11 cellular contexts compared by ENCODE assay signal in genomic region chr11:35050596-35050995, GRCh38.
A peak's percentile ranks its signal among the peaks of the same experiment; 100 is the strongest.
DNase-seq lines count a peak whose midpoint lies in the region; ATAC-seq and TF ChIP-seq lines count a peak whose summit lies in the region.
"Had no signal": no experiment of that assay in that cellular context is flagged by ENCODE, and none has a peak within 500 bp of the region (broad histone marks: within the 10 kb centered on the region; RNA-seq: fewer than 3 reads in every experiment).

No MANE protein-coding gene starts in this region.

- CTCF ChIA-PET in PC-9 (lab: Charles Lee): no interaction called here

- H3K4me3 ChIP-seq in DND-41 (ENCODE audit: low read depth in 1 of 2, low read length in 2 of 2) (no peak overlapping the region), PC-9 (no peak overlapping the region)

- H3K4me2 ChIP-seq in DND-41 (ENCODE audit: insufficient read depth, low read length) (no peak overlapping the region), PC-9 (0 out of 2 replicates have a peak overlapping the region, but pooled peaks have one; percentile 15)

- peak overlapping the region; percentile 32 for H3K4me3 Mint-ChIP-seq in memory B cell
- H3K4me3 Mint-ChIP-seq: brain, HFFc6 had no signal

- peak overlapping the region; percentile 43 for H3K27ac ChIP-seq in DND-41 (ENCODE audit: low read length)
- no peak overlapping the region for H3K27ac ChIP-seq in PC-9

- no peak overlapping the region for H3K9ac ChIP-seq in DND-41 (ENCODE audit: low read depth, low read length)

- peaks cover 3% of the 10 kb centered on the region for H3K9me3 ChIP-seq in DND-41 (ENCODE audit: insufficient read depth, low read length, severe bottlenecking)
- 0 out of 2 replicates have a peak, but pooled peaks cover 7% of the 10 kb centered on the region for H3K9me3 ChIP-seq in PC-9 (ENCODE audit: insufficient read depth, low read depth)

- BruUV-seq in PC-9 (replicated peaks; lab: Mats Ljungman, UMichigan): no TSS peak

- H3K4me1 ChIP-seq in DND-41 (ENCODE audit: insufficient read depth, low read length): peaks cover 43% of the 10 kb centered on the region
- 0 out of 2 replicates have a peak, but pooled peaks cover 4% of the 10 kb centered on the region for H3K4me1 ChIP-seq in PC-9 (replicated peaks; ENCODE audit: insufficient read depth)

- no peaks in the 10 kb centered on the region for H3K9me2 ChIP-seq in PC-9 (ENCODE audit: insufficient read depth)

- intact Hi-C loops in PC-9 (cut with micrococcal nuclease; ENCODE audit: unreplicated experiment): no loop called here

- no peaks in the 10 kb centered on the region for H3F3A ChIP-seq in PC-9 (ENCODE audit: insufficient read depth, low read depth)

- H2AFZ ChIP-seq in DND-41 (ENCODE audit: low read depth, low read length): peak overlapping the region; percentile 6
- 0 out of 2 replicates have a peak overlapping the region, but pooled peaks have one; percentile 4 for H2AFZ ChIP-seq in PC-9

- ATAC-seq in DND-41 (ENCODE audit: insufficient read depth, low read depth): peak; percentile 5; the same call in 1 of the 3 replicates
- peak; percentile 8 for ATAC-seq in HG02588 (IDR thresholded peaks at IDR 0.05; ENCODE audit: unreplicated experiment)
- no peak for ATAC-seq in memory B cell (ENCODE audit: low read depth)
- ATAC-seq in GM21528 (IDR thresholded peaks at IDR 0.05; ENCODE audit: low FRiP score, unreplicated experiment): no peak

- no peak for TF ChIP-seq CTCF in DND-41 (IDR thresholded peaks at IDR 0.05; ENCODE audit: borderline replicate concordance, extremely low read depth, low read length, poor library complexity, severe bottlenecking)
- TF ChIP-seq CTCF in PC-9 (conservative IDR thresholded peaks at IDR 0.05): no peak

- peaks cover 13% of the 10 kb centered on the region for H3K36me3 Mint-ChIP-seq in memory B cell
- H3K36me3 Mint-ChIP-seq: brain had no signal

- H3K36me3 ChIP-seq in DND-41 (ENCODE audit: insufficient read depth, low read length) (no peaks in the 10 kb centered on the region), PC-9 (ENCODE audit: low read depth) (no peaks in the 10 kb centered on the region)

- peak overlapping the region; percentile 84 for H3K27ac Mint-ChIP-seq in memory B cell
- H3K27ac Mint-ChIP-seq: brain, HFFc6 had no signal

- no peaks in the 10 kb centered on the region for H4K20me1 ChIP-seq in DND-41 (ENCODE audit: insufficient read depth, low read length)
- no peaks in the 10 kb centered on the region for H4K20me1 ChIP-seq in PC-9 (ENCODE audit: insufficient read depth)

- no peaks in the 10 kb centered on the region for H3K27me3 Mint-ChIP-seq in memory B cell

- H3K9me3 Mint-ChIP-seq in memory B cell: peaks cover 5% of the 10 kb centered on the region

- peaks cover 30% of the 10 kb centered on the region for H3K4me1 Mint-ChIP-seq in memory B cell

- no peaks in the 10 kb centered on the region for H3K79me2 ChIP-seq in DND-41 (ENCODE audit: insufficient read depth, low read length)
- no peaks in the 10 kb centered on the region for H3K79me2 ChIP-seq in PC-9 (ENCODE audit: low read depth)

- POLR2A ChIA-PET in PC-9 (lab: Charles Lee; ENCODE audit: unreplicated experiment): no interaction called here

- no peak for DNase-seq in DND-41
- no peak for DNase-seq in PC-9
- no peak for DNase-seq in memory B cell (ENCODE audit: low spot score in 2 of 2)
- no peak for DNase-seq in NCI-H1105 treated with DMSO at 0.1 percent for 48 hours (lab: John Stamatoyannopoulos, UW)
- DNase-seq in NCI-H1436 (lab: John Stamatoyannopoulos, UW): no peak
- no peak for DNase-seq in NK-92 (lab: John Stamatoyannopoulos, UW; ENCODE audit: unreplicated experiment)
- DNase-seq: HFFc6, kidney glomerular epithelial cell had no signal

- no peaks in the 10 kb centered on the region for H3K27me3 ChIP-seq in DND-41 (ENCODE audit: insufficient read depth, low read length, poor library complexity)
- no peaks in the 10 kb centered on the region for H3K27me3 ChIP-seq in PC-9 (ENCODE audit: insufficient read depth, low read depth)

Comparison
In these comparisons a context has a peak if more than half of its experiments do, and no peak if none do; other contexts are left out.
1. ATAC-seq: peak in DND-41 (single experiment) and HG02588 (single experiment); none in memory B cell (single experiment) and GM21528 (single experiment).